ENCODE assay signal across 13 cellular contexts in the genomic region with DNA sequence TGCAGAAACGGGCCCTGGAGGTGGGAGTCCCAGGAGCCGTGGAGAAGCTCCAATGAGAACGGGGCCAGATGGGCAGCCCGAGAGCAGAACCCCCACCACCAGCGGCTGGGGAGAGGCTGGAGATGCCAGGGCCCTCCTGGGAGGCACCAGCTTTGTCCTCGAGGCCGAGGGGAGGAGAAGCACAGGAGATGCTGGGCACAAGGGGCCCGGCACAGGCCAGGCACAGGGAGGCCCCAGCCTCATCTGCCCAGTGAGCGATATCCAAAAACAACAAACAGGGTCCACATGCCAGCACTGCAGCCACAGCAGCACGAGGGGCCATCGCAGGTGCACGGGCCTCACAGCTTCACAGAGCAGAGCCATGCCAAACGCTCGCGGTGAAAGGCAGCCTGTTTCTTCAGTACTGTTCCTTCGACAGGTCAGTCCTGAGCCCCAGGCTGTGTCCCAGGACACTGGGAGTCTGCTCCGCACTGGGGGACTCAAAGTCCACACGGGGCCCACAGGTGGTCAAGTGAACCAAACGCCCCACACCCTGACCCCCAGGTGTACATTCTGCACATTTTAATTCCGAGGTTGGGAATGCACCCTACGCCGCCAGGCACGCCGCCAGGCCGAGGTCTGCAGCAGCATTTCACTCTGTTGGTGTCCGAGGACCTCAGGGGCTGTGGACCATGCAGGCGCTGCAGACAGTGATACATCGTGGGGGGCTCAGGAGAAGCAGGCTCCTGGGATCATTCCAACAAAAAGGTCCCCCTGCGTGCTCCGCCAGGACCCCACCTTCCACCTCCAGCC. TPM values are rescaled to one million over a fixed set of nuclear protein-coding genes. Genes with fewer than 3 reads are reported as not detected.
DNase-seq lines count a peak whose midpoint lies in the region; ATAC-seq and TF ChIP-seq lines count a peak whose summit lies in the region.
"Had no signal": no experiment of that assay in that cellular context is flagged by ENCODE, and none has a peak within 500 bp of the region (broad histone marks: within the 10 kb centered on the region; RNA-seq: fewer than 3 reads in every experiment).

No MANE protein-coding gene starts in this region.

- H3K4me3 ChIP-seq in vagina, result no peak overlapping the region
- no peak overlapping the region for H3K4me3 ChIP-seq in esophagus squamous epithelium
- H3K4me3 ChIP-seq: colonic mucosa had no signal

- H3K27me3 Mint-ChIP-seq in natural killer cell treated with Interleukin-12 subunit alpha and Interleukin-12 subunit beta and Interleukin-15 and Interleukin-18, amount 100 ng/mL, for 72 hours, result no peaks in the 10 kb centered on the region
- H3K27me3 Mint-ChIP-seq: activated T-helper 17 cell treated with anti-CD3 and anti-CD28 coated beads, Interleukin-2, amount 50 U/mL, for 72 hours; stimulated activated naive CD8-positive, alpha-beta T cell treated with anti-CD3 and anti-CD28 coated beads, Interleukin-15, Interleukin-2, amounts not matched to agents 100 ng/mL and 50 ng/mL, for 24 hours had no signal

- no peaks in the 10 kb centered on the region for H3K9me3 Mint-ChIP-seq in natural killer cell treated with Interleukin-12 subunit alpha and Interleukin-12 subunit beta and Interleukin-15 and Interleukin-18, amount 100 ng/mL, for 72 hours
- H3K9me3 Mint-ChIP-seq: activated T-helper 17 cell treated with anti-CD3 and anti-CD28 coated beads, Interleukin-2, amount 50 U/mL, for 72 hours; stimulated activated naive CD8-positive, alpha-beta T cell treated with anti-CD3 and anti-CD28 coated beads, Interleukin-15, Interleukin-2, amounts not matched to agents 100 ng/mL and 50 ng/mL, for 24 hours had no signal

- H3K27me3 ChIP-seq in vagina (no peaks in the 10 kb centered on the region), esophagus squamous epithelium (no peaks in the 10 kb centered on the region)
- H3K27me3 ChIP-seq: colonic mucosa had no signal

- peak overlapping the region; percentile 21 to 66 for H3K27ac Mint-ChIP-seq in natural killer cell treated with Interleukin-12 subunit alpha and Interleukin-12 subunit beta and Interleukin-15 and Interleukin-18, amount 100 ng/mL, for 72 hours
- H3K27ac Mint-ChIP-seq: activated T-helper 17 cell treated with anti-CD3 and anti-CD28 coated beads, Interleukin-2, amount 50 U/mL, for 72 hours; stimulated activated naive CD8-positive, alpha-beta T cell treated with anti-CD3 and anti-CD28 coated beads, Interleukin-15, Interleukin-2, amounts not matched to agents 100 ng/mL and 50 ng/mL, for 24 hours had no signal

- H3K4me3 Mint-ChIP-seq in natural killer cell treated with Interleukin-12 subunit alpha and Interleukin-12 subunit beta and Interleukin-15 and Interleukin-18, amount 100 ng/mL, for 72 hours, result no peak overlapping the region
- H3K4me3 Mint-ChIP-seq: activated T-helper 17 cell treated with anti-CD3 and anti-CD28 coated beads, Interleukin-2, amount 50 U/mL, for 72 hours; stimulated activated naive CD8-positive, alpha-beta T cell treated with anti-CD3 and anti-CD28 coated beads, Interleukin-15, Interleukin-2, amounts not matched to agents 100 ng/mL and 50 ng/mL, for 24 hours had no signal

- TF ChIP-seq CTCF in vagina (IDR thresholded peaks at IDR 0.05), result no peak
- no peak for TF ChIP-seq CTCF in esophagus squamous epithelium (IDR thresholded peaks at IDR 0.05)
- no peak for TF ChIP-seq CTCF in GM10266 (IDR thresholded peaks at IDR 0.05; ENCODE audit: control insufficient read depth, insufficient read depth, low read depth, missing control alignments)

- TF ChIP-seq POLR2A in vagina (IDR thresholded peaks at IDR 0.05) (no peak), esophagus squamous epithelium (IDR thresholded peaks at IDR 0.05) (no peak)

- H3K9me3 ChIP-seq in vagina (no peaks in the 10 kb centered on the region), esophagus squamous epithelium (no peaks in the 10 kb centered on the region)
- H3K9me3 ChIP-seq: colonic mucosa had no signal

- H3K4me1 Mint-ChIP-seq in natural killer cell treated with Interleukin-12 subunit alpha and Interleukin-12 subunit beta and Interleukin-15 and Interleukin-18, amount 100 ng/mL, for 72 hours (ENCODE audit: low read depth in 2 of 2), result peaks cover 55 to 70% of the 10 kb centered on the region in 2 donors

- 95% methylated on average over 17 of the region's 30 CpGs; no CpG with 5 or more reads in 1 of the 2 donors for WGBS in esophagus squamous epithelium, 2 donors

- peaks cover 14% of the 10 kb centered on the region for H3K4me1 ChIP-seq in vagina
- H3K4me1 ChIP-seq in esophagus squamous epithelium, result peaks cover 0 to 14% (median 3%) of the 10 kb centered on the region in 3 donors
- H3K4me1 ChIP-seq: colonic mucosa had no signal

- ATAC-seq in natural killer cell treated with Interleukin-12 subunit alpha and Interleukin-12 subunit beta and Interleukin-15 and Interleukin-18, amount 100 ng/mL, for 72 hours, result no peak
- ATAC-seq: activated T-helper 17 cell treated with anti-CD3 and anti-CD28 coated beads, Interleukin-2, amount 50 U/mL, for 72 hours had no signal

- peak; percentile 53 for DNase-seq in activated effector memory CD4-positive, alpha-beta T cell treated with anti-CD3 and anti-CD28 coated beads, Interleukin-2, amount 50 U/mL, for 16 hours
- DNase-seq in activated effector memory CD4-positive, alpha-beta T cell treated with Interleukin-2 at 50 U/mL for 16 hours, result no peak
- DNase-seq in head of caudate nucleus, result peak in 28 of 42 donors; percentile 0 to 38 (median 10)
- peak; percentile 48 for DNase-seq in natural killer cell treated with Interleukin-12 subunit alpha and Interleukin-12 subunit beta and Interleukin-15 and Interleukin-18, amount 100 ng/mL, for 72 hours (ENCODE audit: low spot score)
- DNase-seq in vagina (ENCODE audit: extremely low spot score in 2 of 2), result peak; percentile 58 to 85
- no peak for DNase-seq in esophagus squamous epithelium (lab: John Stamatoyannopoulos, UW)
- no peak for DNase-seq in GM10266 (ENCODE audit: extremely low spot score)
- DNase-seq in globus pallidus (ENCODE audit: low spot score), result no peak
- DNase-seq: colonic mucosa; NCI-H1092 treated with DMSO at 0.1 percent for 48 hours; stimulated activated CD4-positive, alpha-beta T cell treated with anti-CD3 and anti-CD28 coated beads, Interleukin-15, amount 100 ng/mL, for 24 hours had no signal

- peaks cover 0 to 10% of the 10 kb centered on the region in 2 donors for H3K36me3 ChIP-seq in vagina
- H3K36me3 ChIP-seq in esophagus squamous epithelium, result peaks cover 0 to 57% (median 5%) of the 10 kb centered on the region in 3 donors
- H3K36me3 ChIP-seq: colonic mucosa had no signal

- H3K36me3 Mint-ChIP-seq in natural killer cell treated with Interleukin-12 subunit alpha and Interleukin-12 subunit beta and Interleukin-15 and Interleukin-18, amount 100 ng/mL, for 72 hours, result no peaks in the 10 kb centered on the region

- intact Hi-C loops in head of caudate nucleus (cut with DNase I), result no loop called here
- intact Hi-C loops in vagina (cut with DNase I), result no loop called here
- intact Hi-C loops in esophagus squamous epithelium (cut with DNase I), result no loop called here

- H3K27ac ChIP-seq in vagina, result no peak overlapping the region
- no peak overlapping the region for H3K27ac ChIP-seq in esophagus squamous epithelium
- H3K27ac ChIP-seq: colonic mucosa had no signal

RNA-seq across cellular contexts. Expression of gene LPCAT1, which starts 9.5 kb away (rescaled TPM):
- total RNA-seq in natural killer cell treated with Interleukin-12 subunit alpha and Interleukin-12 subunit beta and Interleukin-15 and Interleukin-18, amount 100 ng/mL, for 72 hours, result 100 to 1,000 TPM in 1 of 2 donors, 10 to 100 TPM in 1; 90.0 to 179 TPM
- 29.7 TPM for total RNA-seq in vagina
- 10 to 100 TPM in 3 of 4 donors, 1 to 10 TPM in 1; 7.7 to 44.8 (median 12.0) TPM for total RNA-seq in esophagus squamous epithelium

Comparison
In these comparisons a context has a peak if more than half of its experiments do, and no peak if none do; other contexts are left out.
1. DNase-seq: peak in activated effector memory CD4-positive, alpha-beta T cell treated with anti-CD3 and anti-CD28 coated beads, Interleukin-2, amount 50 U/mL, for 16 hours (single experiment), head of caudate nucleus (28 of 42), natural killer cell treated with Interleukin-12 subunit alpha and Interleukin-12 subunit beta and Interleukin-15 and Interleukin-18, amount 100 ng/mL, for 72 hours (single experiment) and vagina (2 of 2); none in activated effector memory CD4-positive, alpha-beta T cell treated with Interleukin-2 at 50 U/mL for 16 hours (single experiment), esophagus squamous epithelium (single experiment), GM10266 (single experiment) and globus pallidus (single experiment).